Comparison of ENCODE assay signal across 1 cellular context in the genomic region with DNA sequence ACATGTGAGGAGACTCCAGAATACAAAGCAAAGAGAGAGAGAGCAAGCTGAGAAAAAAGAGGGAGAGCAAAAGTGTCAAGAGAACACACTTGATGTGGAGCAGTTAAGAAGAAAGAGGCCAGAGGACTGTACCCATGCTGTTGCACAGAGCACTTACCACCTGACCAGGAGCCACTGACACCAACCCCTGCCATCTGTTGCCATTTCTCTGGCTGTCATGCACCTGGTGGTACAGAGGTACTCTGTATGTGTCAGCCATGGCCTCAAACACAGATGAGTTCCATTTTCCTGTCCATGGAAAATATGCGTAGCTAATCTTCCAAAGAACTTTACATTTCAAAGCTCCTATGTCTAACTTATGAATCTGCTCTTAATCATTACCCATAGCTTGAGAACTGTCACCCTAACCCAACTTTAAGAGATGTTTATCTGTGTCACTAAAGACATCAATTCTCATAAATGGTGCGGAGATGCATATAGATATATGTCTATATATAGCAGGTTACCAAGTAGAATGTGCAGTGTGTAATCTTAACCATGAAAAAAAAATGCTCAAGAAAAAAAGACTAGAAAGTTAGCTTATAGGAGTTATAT.
TF ChIP-seq lines count a peak whose summit lies in the region.

No MANE protein-coding gene starts in this region.

TF ChIP-seq in GM12878, 131 proteins besides CTCF, POLR2A, EP300 and RAD21 (continued from another document):
- TF ChIP-seq, protein P1, sequence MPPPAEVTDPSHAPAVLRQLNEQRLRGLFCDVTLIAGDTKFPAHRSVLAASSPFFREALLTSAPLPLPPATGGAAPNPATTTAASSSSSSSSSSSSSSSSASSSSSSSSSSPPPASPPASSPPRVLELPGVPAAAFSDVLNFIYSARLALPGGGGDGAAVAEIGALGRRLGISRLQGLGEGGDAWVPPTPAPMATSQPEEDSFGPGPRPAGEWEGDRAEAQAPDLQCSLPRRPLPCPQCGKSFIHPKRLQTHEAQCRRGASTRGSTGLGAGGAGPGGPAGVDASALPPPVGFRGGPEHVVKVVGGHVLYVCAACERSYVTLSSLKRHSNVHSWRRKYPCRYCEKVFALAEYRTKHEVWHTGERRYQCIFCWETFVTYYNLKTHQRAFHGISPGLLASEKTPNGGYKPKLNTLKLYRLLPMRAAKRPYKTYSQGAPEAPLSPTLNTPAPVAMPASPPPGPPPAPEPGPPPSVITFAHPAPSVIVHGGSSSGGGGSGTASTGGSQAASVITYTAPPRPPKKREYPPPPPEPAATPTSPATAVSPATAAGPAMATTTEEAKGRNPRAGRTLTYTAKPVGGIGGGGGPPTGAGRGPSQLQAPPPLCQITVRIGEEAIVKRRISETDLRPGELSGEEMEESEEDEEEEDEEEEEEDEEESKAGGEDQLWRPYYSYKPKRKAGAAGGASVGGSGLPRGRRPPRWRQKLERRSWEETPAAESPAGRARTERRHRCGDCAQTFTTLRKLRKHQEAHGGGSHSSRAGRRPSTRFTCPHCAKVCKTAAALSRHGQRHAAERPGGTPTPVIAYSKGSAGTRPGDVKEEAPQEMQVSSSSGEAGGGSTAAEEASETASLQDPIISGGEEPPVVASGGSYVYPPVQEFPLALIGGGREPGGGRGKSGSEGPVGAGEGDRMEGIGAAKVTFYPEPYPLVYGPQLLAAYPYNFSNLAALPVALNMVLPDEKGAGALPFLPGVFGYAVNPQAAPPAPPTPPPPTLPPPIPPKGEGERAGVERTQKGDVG (CRISPR knock-in tag; IDR thresholded peaks at IDR 0.05), result no peak
- TF ChIP-seq, protein P2, sequence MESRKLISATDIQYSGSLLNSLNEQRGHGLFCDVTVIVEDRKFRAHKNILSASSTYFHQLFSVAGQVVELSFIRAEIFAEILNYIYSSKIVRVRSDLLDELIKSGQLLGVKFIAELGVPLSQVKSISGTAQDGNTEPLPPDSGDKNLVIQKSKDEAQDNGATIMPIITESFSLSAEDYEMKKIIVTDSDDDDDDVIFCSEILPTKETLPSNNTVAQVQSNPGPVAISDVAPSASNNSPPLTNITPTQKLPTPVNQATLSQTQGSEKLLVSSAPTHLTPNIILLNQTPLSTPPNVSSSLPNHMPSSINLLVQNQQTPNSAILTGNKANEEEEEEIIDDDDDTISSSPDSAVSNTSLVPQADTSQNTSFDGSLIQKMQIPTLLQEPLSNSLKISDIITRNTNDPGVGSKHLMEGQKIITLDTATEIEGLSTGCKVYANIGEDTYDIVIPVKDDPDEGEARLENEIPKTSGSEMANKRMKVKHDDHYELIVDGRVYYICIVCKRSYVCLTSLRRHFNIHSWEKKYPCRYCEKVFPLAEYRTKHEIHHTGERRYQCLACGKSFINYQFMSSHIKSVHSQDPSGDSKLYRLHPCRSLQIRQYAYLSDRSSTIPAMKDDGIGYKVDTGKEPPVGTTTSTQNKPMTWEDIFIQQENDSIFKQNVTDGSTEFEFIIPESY (IDR thresholded peaks at IDR 0.05), result no peak
- TF ChIP-seq MTA3 (IDR thresholded peaks at IDR 0.05; ENCODE audit: borderline replicate concordance, low read length), result no peak
- no peak for TF ChIP-seq TCF12 (IDR thresholded peaks at IDR 0.05; ENCODE audit: low read depth, low read length)
- TF ChIP-seq, protein P3, sequence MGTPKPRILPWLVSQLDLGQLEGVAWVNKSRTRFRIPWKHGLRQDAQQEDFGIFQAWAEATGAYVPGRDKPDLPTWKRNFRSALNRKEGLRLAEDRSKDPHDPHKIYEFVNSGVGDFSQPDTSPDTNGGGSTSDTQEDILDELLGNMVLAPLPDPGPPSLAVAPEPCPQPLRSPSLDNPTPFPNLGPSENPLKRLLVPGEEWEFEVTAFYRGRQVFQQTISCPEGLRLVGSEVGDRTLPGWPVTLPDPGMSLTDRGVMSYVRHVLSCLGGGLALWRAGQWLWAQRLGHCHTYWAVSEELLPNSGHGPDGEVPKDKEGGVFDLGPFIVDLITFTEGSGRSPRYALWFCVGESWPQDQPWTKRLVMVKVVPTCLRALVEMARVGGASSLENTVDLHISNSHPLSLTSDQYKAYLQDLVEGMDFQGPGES (IDR thresholded peaks at IDR 0.05), result no peak
- TF ChIP-seq NR2F1 (conservative IDR thresholded peaks at IDR 0.05), result no peak
- TF ChIP-seq IRF4 (IDR thresholded peaks at IDR 0.05; ENCODE audit: low read depth, low read length), result no peak
- no peak for TF ChIP-seq BRCA1 (IDR thresholded peaks at IDR 0.05; ENCODE audit: low read depth, low read length)
- no peak for TF ChIP-seq JUNB (IDR thresholded peaks at IDR 0.05)
- no peak for TF ChIP-seq CREM (IDR thresholded peaks at IDR 0.05; ENCODE audit: low read depth)
- no peak for TF ChIP-seq MYC (IDR thresholded peaks at IDR 0.05; ENCODE audit: insufficient read depth, insufficient read length, insufficient replicate concordance, low read length, severe bottlenecking)
- no peak for TF ChIP-seq MEF2B (IDR thresholded peaks at IDR 0.05; ENCODE audit: partially characterized antibody, poor library complexity, severe bottlenecking)
- TF ChIP-seq MTA2 (IDR thresholded peaks at IDR 0.05; ENCODE audit: low read depth), result no peak
- TF ChIP-seq, protein P4, sequence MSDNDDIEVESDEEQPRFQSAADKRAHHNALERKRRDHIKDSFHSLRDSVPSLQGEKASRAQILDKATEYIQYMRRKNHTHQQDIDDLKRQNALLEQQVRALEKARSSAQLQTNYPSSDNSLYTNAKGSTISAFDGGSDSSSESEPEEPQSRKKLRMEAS (IDR thresholded peaks at IDR 0.05; ENCODE audit: low read depth, low read length), result no peak
- no peak for TF ChIP-seq SMAD5 (IDR thresholded peaks at IDR 0.05; ENCODE audit: low read depth)
- TF ChIP-seq FOXK2 (IDR thresholded peaks at IDR 0.05), result no peak
- TF ChIP-seq, protein P5, sequence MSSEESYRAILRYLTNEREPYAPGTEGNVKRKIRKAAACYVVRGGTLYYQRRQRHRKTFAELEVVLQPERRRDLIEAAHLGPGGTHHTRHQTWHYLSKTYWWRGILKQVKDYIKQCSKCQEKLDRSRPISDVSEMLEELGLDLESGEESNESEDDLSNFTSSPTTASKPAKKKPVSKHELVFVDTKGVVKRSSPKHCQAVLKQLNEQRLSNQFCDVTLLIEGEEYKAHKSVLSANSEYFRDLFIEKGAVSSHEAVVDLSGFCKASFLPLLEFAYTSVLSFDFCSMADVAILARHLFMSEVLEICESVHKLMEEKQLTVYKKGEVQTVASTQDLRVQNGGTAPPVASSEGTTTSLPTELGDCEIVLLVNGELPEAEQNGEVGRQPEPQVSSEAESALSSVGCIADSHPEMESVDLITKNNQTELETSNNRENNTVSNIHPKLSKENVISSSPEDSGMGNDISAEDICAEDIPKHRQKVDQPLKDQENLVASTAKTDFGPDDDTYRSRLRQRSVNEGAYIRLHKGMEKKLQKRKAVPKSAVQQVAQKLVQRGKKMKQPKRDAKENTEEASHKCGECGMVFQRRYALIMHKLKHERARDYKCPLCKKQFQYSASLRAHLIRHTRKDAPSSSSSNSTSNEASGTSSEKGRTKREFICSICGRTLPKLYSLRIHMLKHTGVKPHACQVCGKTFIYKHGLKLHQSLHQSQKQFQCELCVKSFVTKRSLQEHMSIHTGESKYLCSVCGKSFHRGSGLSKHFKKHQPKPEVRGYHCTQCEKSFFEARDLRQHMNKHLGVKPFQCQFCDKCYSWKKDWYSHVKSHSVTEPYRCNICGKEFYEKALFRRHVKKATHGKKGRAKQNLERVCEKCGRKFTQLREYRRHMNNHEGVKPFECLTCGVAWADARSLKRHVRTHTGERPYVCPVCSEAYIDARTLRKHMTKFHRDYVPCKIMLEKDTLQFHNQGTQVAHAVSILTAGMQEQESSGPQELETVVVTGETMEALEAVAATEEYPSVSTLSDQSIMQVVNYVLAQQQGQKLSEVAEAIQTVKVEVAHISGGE (CRISPR knock-in tag; IDR thresholded peaks at IDR 0.05), result no peak
